8 cellular contexts compared by ENCODE assay signal in genomic region chr16:89561195-89562026, GRCh38. TPM values are rescaled to one million over a fixed set of nuclear protein-coding genes. Genes with fewer than 3 reads are reported as not detected.
DNase-seq lines count a peak whose midpoint lies in the region; ATAC-seq and TF ChIP-seq lines count a peak whose summit lies in the region.

No MANE protein-coding gene starts in this region.

- H3K79me2 ChIP-seq in ACC112 (ENCODE audit: control insufficient read depth, insufficient read depth, low read length, unreplicated experiment) (peaks cover 35% of the 10 kb centered on the region), Karpas-422 (ENCODE audit: low read length) (peaks cover 17% of the 10 kb centered on the region)

- H3K9ac ChIP-seq in Karpas-422 (ENCODE audit: low read length), result peak overlapping the region; percentile 97
- peak overlapping the region; percentile 84 for H3K9ac ChIP-seq in mucosa of stomach (ENCODE audit: low read length)

- H3K27me3 ChIP-seq in ACC112 (ENCODE audit: insufficient read depth, low read length) (no peaks in the 10 kb centered on the region), Karpas-422 (ENCODE audit: low read length) (no peaks in the 10 kb centered on the region), mucosa of stomach (ENCODE audit: control insufficient read depth, insufficient read depth, low read length) (no peaks in the 10 kb centered on the region)

- H3K27ac ChIP-seq in ACC112 (ENCODE audit: low read depth, low read length), result peak overlapping the region; percentile 96; the same call in 1 of the 2 replicates
- peak overlapping the region; percentile 86 for H3K27ac ChIP-seq in Karpas-422 (ENCODE audit: low read length)

- no peak for ATAC-seq in HG03139 (IDR thresholded peaks at IDR 0.05; ENCODE audit: unreplicated experiment)

- TF ChIP-seq CTCF in cardiac fibroblast (IDR thresholded peaks at IDR 0.05; ENCODE audit: low read depth, low read length), result no peak

- H3K36me3 ChIP-seq in ACC112 (ENCODE audit: insufficient read depth, low read length) (peaks cover 35% of the 10 kb centered on the region), Karpas-422 (ENCODE audit: insufficient read depth, low read length) (peaks cover 35% of the 10 kb centered on the region), mucosa of stomach (ENCODE audit: control insufficient read depth, insufficient read depth, low read length) (peaks cover 18% of the 10 kb centered on the region)

- H3K9me2 ChIP-seq in Karpas-422 (replicated peaks; ENCODE audit: insufficient read depth, low read length), result no peaks in the 10 kb centered on the region

- H2AFZ ChIP-seq in ACC112 (ENCODE audit: low read length, unreplicated experiment) (no peak overlapping the region), Karpas-422 (ENCODE audit: low read length) (no peak overlapping the region)

- H3K4me1 ChIP-seq in ACC112 (ENCODE audit: control insufficient read depth, insufficient read depth, low read length, unreplicated experiment) (peaks cover 52% of the 10 kb centered on the region), Karpas-422 (ENCODE audit: low read length) (peaks cover 52% of the 10 kb centered on the region), mucosa of stomach (ENCODE audit: control insufficient read depth, insufficient read depth, low read length) (peaks cover 56% of the 10 kb centered on the region)

- peak; percentile 60 for DNase-seq in Karpas-422
- no peak for DNase-seq in cardiac fibroblast (ENCODE audit: low read depth in 2 of 2)
- no peak for DNase-seq in NCI-H524 treated with DMSO at 0.1 percent for 48 hours (lab: John Stamatoyannopoulos, UW)
- DNase-seq in Ammon's horn (ENCODE audit: low spot score), result no peak
- DNase-seq in NCI-H1694 (lab: John Stamatoyannopoulos, UW), result no peak

- H3K9me3 ChIP-seq in Karpas-422 (ENCODE audit: low read length) (no peaks in the 10 kb centered on the region), mucosa of stomach (ENCODE audit: control insufficient read depth, low read length) (no peaks in the 10 kb centered on the region)

- H3K4me2 ChIP-seq in Karpas-422 (ENCODE audit: low read depth, low read length, poor library complexity, severe bottlenecking), result peak overlapping the region; percentile 97

- peaks cover 38% of the 10 kb centered on the region for H4K20me1 ChIP-seq in Karpas-422 (ENCODE audit: insufficient read depth, low read depth, low read length)

- H3K4me3 ChIP-seq in ACC112 (ENCODE audit: low read depth, low read length), result peak overlapping the region; percentile 90
- H3K4me3 ChIP-seq in Karpas-422 (ENCODE audit: low read length), result peak overlapping the region; percentile 92
- H3K4me3 ChIP-seq in cardiac fibroblast (replicated peaks in 1 of 2; ENCODE audit: low read depth in 2 of 2, low read length in 2 of 2), result peak overlapping the region; percentile 69 to 73
- H3K4me3 ChIP-seq in mucosa of stomach (ENCODE audit: low read length), result peak overlapping the region; percentile 65

RNA-seq across cellular contexts. Expression of gene RPL13, which starts 0.9 kb away (rescaled TPM):
- total RNA-seq in Karpas-422 (2014; rRNA removed; shearing (Covaris generic); ENCODE audit: low replicate concordance), result 6,565 and 10,922 TPM in 2 replicates

RNA-seq across cellular contexts. Expression of gene CPNE7, which starts 14.1 kb away (rescaled TPM):
- 3.7 and 3.9 TPM in 2 replicates for total RNA-seq in Karpas-422 (2014; rRNA removed; shearing (Covaris generic); ENCODE audit: low replicate concordance)

RNA-seq across cellular contexts. Expression of gene DPEP1, which starts 52.0 kb away (rescaled TPM):
- 0.87 and 1.7 TPM in 2 replicates for total RNA-seq in Karpas-422 (2014; rRNA removed; shearing (Covaris generic); ENCODE audit: low replicate concordance)

RNA-seq across cellular contexts. Expression of gene SPG7, which starts 53.2 kb away (rescaled TPM):
- total RNA-seq in Karpas-422 (2014; rRNA removed; shearing (Covaris generic); ENCODE audit: low replicate concordance), result 44.6 and 74.8 TPM in 2 replicates
